Comparison of ENCODE assay signal across 1 cellular context in the genomic region with DNA sequence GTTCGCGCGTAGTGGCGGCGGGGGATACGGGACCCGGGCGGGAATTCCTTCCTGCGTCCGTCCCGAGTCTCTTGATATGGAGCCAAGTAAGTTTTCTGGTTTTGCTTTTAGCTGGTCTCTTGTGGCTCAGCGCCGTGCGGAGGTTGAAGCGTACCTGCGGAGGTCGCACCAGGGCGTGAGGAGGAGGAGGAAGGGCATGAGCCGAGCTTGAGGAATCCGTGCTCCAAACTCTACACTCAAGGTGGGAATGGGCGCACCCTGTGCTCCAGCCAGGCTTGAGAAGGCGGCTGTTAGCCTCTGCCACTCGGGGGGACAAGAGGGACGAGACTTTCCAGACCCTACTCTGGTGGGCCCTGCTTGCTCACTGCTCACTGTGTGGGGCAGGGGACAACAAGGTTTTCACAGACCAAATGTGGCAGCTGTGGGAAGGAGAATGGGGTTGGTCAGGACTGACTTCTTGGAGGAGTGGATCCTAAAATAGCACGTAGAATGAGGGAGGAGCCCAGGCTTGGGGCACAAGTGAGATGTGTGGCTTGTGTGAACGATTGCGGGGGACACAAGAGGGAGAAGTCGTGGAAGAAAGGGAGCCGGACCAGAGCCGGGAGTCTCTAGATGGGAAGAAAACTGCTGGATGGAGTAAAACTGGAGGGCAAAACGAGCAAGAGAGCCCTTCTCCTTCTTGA.
TF ChIP-seq lines count a peak whose summit lies in the region.

No MANE protein-coding gene starts in this region.

TF ChIP-seq in K562, 482 proteins besides CTCF, POLR2A, EP300 and RAD21 (continued from another document):
- TF ChIP-seq, protein P1, sequence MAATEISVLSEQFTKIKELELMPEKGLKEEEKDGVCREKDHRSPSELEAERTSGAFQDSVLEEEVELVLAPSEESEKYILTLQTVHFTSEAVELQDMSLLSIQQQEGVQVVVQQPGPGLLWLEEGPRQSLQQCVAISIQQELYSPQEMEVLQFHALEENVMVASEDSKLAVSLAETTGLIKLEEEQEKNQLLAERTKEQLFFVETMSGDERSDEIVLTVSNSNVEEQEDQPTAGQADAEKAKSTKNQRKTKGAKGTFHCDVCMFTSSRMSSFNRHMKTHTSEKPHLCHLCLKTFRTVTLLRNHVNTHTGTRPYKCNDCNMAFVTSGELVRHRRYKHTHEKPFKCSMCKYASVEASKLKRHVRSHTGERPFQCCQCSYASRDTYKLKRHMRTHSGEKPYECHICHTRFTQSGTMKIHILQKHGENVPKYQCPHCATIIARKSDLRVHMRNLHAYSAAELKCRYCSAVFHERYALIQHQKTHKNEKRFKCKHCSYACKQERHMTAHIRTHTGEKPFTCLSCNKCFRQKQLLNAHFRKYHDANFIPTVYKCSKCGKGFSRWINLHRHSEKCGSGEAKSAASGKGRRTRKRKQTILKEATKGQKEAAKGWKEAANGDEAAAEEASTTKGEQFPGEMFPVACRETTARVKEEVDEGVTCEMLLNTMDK (IDR thresholded peaks at IDR 0.05; ENCODE audit: borderline replicate concordance, insufficient read depth, low read depth, low read length, poor library complexity, severe bottlenecking) = peak; percentile 31
- TF ChIP-seq, protein P2, sequence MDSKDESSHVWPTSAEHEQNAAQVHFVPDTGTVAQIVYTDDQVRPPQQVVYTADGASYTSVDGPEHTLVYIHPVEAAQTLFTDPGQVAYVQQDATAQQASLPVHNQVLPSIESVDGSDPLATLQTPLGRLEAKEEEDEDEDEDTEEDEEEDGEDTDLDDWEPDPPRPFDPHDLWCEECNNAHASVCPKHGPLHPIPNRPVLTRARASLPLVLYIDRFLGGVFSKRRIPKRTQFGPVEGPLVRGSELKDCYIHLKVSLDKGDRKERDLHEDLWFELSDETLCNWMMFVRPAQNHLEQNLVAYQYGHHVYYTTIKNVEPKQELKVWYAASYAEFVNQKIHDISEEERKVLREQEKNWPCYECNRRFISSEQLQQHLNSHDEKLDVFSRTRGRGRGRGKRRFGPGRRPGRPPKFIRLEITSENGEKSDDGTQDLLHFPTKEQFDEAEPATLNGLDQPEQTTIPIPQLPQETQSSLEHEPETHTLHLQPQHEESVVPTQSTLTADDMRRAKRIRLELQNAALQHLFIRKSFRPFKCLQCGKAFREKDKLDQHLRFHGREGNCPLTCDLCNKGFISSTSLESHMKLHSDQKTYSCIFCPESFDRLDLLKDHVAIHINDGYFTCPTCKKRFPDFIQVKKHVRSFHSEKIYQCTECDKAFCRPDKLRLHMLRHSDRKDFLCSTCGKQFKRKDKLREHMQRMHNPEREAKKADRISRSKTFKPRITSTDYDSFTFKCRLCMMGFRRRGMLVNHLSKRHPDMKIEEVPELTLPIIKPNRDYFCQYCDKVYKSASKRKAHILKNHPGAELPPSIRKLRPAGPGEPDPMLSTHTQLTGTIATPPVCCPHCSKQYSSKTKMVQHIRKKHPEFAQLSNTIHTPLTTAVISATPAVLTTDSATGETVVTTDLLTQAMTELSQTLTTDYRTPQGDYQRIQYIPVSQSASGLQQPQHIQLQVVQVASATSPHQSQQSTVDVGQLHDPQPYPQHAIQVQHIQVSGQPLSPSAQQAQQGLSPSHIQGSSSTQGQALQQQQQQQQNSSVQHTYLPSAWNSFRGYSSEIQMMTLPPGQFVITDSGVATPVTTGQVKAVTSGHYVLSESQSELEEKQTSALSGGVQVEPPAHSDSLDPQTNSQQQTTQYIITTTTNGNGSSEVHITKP (IDR thresholded peaks at IDR 0.05; ENCODE audit: partially characterized antibody) = no peak
- TF ChIP-seq ZNF232 (CRISPR knock-in tag; IDR thresholded peaks at IDR 0.05) (no peak), SETDB1 (IDR thresholded peaks at IDR 0.05; ENCODE audit: low read length) (no peak), ZNF146 (CRISPR knock-in tag; IDR thresholded peaks at IDR 0.05; ENCODE audit: unreplicated experiment) (no peak), JUN (IDR thresholded peaks at IDR 0.05; ENCODE audit: borderline replicate concordance, low read depth, low read length) (no peak), JUN (CRISPR knock-in tag; IDR thresholded peaks at IDR 0.05; ENCODE audit: borderline replicate concordance) (no peak)
